In genomic region chr5:71743135-71743534, GRCh38 we compare ENCODE assay signal across 1 cellular context.
TF ChIP-seq lines count a peak whose summit lies in the region.

No MANE protein-coding gene starts in this region.

TF ChIP-seq in IMR-90, 13 proteins besides CTCF, POLR2A, EP300 and RAD21:
- no peak for TF ChIP-seq MAZ (IDR thresholded peaks at IDR 0.05; ENCODE audit: borderline replicate concordance, low read depth, low read length)
- TF ChIP-seq FOS (IDR thresholded peaks at IDR 0.05; ENCODE audit: low read depth, low read length): no peak
- TF ChIP-seq, protein P1, sequence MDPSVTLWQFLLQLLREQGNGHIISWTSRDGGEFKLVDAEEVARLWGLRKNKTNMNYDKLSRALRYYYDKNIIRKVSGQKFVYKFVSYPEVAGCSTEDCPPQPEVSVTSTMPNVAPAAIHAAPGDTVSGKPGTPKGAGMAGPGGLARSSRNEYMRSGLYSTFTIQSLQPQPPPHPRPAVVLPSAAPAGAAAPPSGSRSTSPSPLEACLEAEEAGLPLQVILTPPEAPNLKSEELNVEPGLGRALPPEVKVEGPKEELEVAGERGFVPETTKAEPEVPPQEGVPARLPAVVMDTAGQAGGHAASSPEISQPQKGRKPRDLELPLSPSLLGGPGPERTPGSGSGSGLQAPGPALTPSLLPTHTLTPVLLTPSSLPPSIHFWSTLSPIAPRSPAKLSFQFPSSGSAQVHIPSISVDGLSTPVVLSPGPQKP (IDR thresholded peaks at IDR 0.05; ENCODE audit: borderline replicate concordance, low read depth, low read length): no peak
- TF ChIP-seq NFE2L2 (IDR thresholded peaks at IDR 0.05; ENCODE audit: low read depth, low read length): no peak
- no peak for TF ChIP-seq CEBPB (IDR thresholded peaks at IDR 0.05; ENCODE audit: low read depth, low read length)
- TF ChIP-seq BHLHE40 (IDR thresholded peaks at IDR 0.05; ENCODE audit: low read depth, low read length): no peak
- no peak for TF ChIP-seq MXI1 (IDR thresholded peaks at IDR 0.05; ENCODE audit: borderline replicate concordance, low read depth, low read length)
TF ChIP-seq in IMR-90: peak in this region for 0.
